ENCODE assay signal across 1 cellular context in the genomic region with DNA sequence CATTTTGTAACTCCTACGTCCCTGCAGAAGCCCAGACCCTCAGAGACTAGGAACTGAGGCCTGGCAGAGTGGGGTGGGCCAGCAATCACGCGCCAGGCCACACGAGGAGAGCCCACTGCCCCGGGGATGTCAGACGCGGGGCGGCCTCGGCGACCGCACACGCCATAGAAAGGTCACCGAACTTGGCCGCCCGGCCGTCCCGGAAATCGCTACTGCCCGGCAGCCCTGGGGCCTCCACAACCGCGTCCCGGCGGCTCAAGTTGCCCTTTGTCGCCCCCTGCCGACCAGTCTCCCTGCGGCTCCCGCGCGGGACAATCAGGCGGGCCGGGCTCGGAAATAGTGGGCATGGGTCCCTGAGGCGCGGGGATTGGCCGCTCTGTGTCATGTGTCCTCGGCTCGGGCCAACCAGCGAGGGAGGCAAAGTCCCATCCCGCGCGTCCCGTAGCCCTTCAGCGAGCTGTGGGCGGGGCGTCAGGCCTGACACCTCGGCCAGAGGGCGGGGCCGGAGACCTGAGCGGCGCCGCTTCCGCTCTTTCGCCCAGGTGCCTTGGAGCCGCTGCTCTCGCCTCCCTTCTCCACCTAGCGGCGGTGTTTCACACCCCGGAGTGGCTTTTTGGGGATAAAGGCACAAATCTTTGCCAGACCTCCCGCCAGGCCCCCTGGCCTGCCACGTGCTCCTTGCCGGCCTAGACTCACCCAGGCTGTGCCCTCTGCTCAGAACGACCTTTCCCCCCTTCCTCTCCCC.
TF ChIP-seq lines count a peak whose summit lies in the region.

No MANE protein-coding gene starts in this region.

TF ChIP-seq in K562, 482 proteins besides CTCF, POLR2A, EP300 and RAD21 (continued from another document and continues in another):
- TF ChIP-seq RBM14 (IDR thresholded peaks at IDR 0.05; ENCODE audit: borderline replicate concordance, insufficient read depth, low read depth, low read length) (no peak), ZNF717 (CRISPR knock-in tag; IDR thresholded peaks at IDR 0.05) (no peak), THRA (IDR thresholded peaks at IDR 0.05) (no peak), E2F3 (CRISPR knock-in tag; IDR thresholded peaks at IDR 0.05) (peak; percentile 64; the same call in 1 of the 2 replicates), HNRNPH1 (optimal IDR thresholded peaks at IDR 0.05; ENCODE audit: low read depth, low read length) (no peak), ZNF589 (CRISPR knock-in tag; IDR thresholded peaks at IDR 0.05; ENCODE audit: low read depth) (no peak), HDAC3 (IDR thresholded peaks at IDR 0.05; ENCODE audit: borderline replicate concordance, partially characterized antibody) (no peak), SMAD4 (CRISPR knock-in tag; conservative IDR thresholded peaks at IDR 0.05) (no peak; the same call in none of the 2 replicates), ZNF511 (CRISPR knock-in tag; IDR thresholded peaks at IDR 0.05) (no peak), SP1 (CRISPR knock-in tag; IDR thresholded peaks at IDR 0.05) (peak; percentile 95), LARP7 (IDR thresholded peaks at IDR 0.05) (no peak), ZNF778 (CRISPR knock-in tag; IDR thresholded peaks at IDR 0.05) (no peak), ZC3H8 (IDR thresholded peaks at IDR 0.05) (no peak), MEIS2 (IDR thresholded peaks at IDR 0.05; ENCODE audit: partially characterized antibody) (peak; percentile 66), GTF3C2 (IDR thresholded peaks at IDR 0.05; ENCODE audit: borderline replicate concordance, extremely low read depth, insufficient read length) (no peak), ZNF764 (CRISPR knock-in tag; IDR thresholded peaks at IDR 0.05; ENCODE audit: low read depth) (no peak), GATAD2B (IDR thresholded peaks at IDR 0.05; ENCODE audit: borderline replicate concordance) (no peak), FOXK2 (conservative IDR thresholded peaks at IDR 0.05 in 1 of 2, IDR thresholded peaks at IDR 0.05 in 1 of 2; ENCODE audit: low read depth in 2 of 2) (peak in 1 of 2 experiments; percentile 14; a peak in 1 of 4 replicates), ETV6 (IDR thresholded peaks at IDR 0.05; ENCODE audit: borderline replicate concordance in 1 of 2, low read depth in 2 of 2, low read length in 1 of 2) (0 out of 4 replicates have a peak, but pooled peaks of 1 of the 2 experiments have one; percentile 36), ETV6 (CRISPR knock-in tag; IDR thresholded peaks at IDR 0.05; ENCODE audit: borderline replicate concordance) (no peak), RAD51 (IDR thresholded peaks at IDR 0.05; ENCODE audit: borderline replicate concordance, low read depth) (peak; percentile 93), ESRRB (CRISPR knock-in tag; IDR thresholded peaks at IDR 0.05; ENCODE audit: borderline replicate concordance) (no peak), BRCA1 (IDR thresholded peaks at IDR 0.05) (no peak), BRCA1 (CRISPR knock-in tag; IDR thresholded peaks at IDR 0.05) (no peak), TCF3 (CRISPR knock-in tag; IDR thresholded peaks at IDR 0.05) (no peak; the same call in 1 of the 2 replicates), ZC3H11A (IDR thresholded peaks at IDR 0.05; ENCODE audit: low read depth, low read length) (no peak), PHTF2 (CRISPR knock-in tag; IDR thresholded peaks at IDR 0.05) (no peak), ZSCAN29 (IDR thresholded peaks at IDR 0.05) (no peak), SAFB (IDR thresholded peaks at IDR 0.05; ENCODE audit: borderline replicate concordance, low read depth, low read length) (0 out of 2 replicates have a peak, but pooled peaks have one; percentile 52), TBP (optimal IDR thresholded peaks at IDR 0.05; ENCODE audit: low read depth, low read length) (peak; percentile 48), SUPT5H (IDR thresholded peaks at IDR 0.05) (no peak; the same call in 1 of the 2 replicates), SIX5 (IDR thresholded peaks at IDR 0.05; ENCODE audit: borderline replicate concordance in 1 of 2, insufficient read depth in 1 of 2, low read depth in 1 of 2, low read length in 2 of 2) (no peak), STAT5A (IDR thresholded peaks at IDR 0.05; ENCODE audit: borderline replicate concordance, low read length) (no peak), NFE2 (IDR thresholded peaks at IDR 0.05; ENCODE audit: low read depth) (no peak), CBFA2T2 (conservative IDR thresholded peaks at IDR 0.05) (no peak; the same call in 1 of the 2 replicates), ZNF263 (CRISPR knock-in tag; IDR thresholded peaks at IDR 0.05; ENCODE audit: borderline replicate concordance) (no peak), ZFX (CRISPR knock-in tag; IDR thresholded peaks at IDR 0.05) (peak; percentile 94), ZFPM2 (CRISPR knock-in tag; IDR thresholded peaks at IDR 0.05) (no peak), SIRT6 (IDR thresholded peaks at IDR 0.05; ENCODE audit: low read depth, low read length) (no peak), ZNF699 (CRISPR knock-in tag; IDR thresholded peaks at IDR 0.05; ENCODE audit: insufficient replicate concordance) (no peak), ZNF41 (CRISPR knock-in tag; conservative IDR thresholded peaks at IDR 0.05) (no peak), VEZF1 (CRISPR knock-in tag; IDR thresholded peaks at IDR 0.05) (peak; percentile 76), FOXK1 (CRISPR knock-in tag; IDR thresholded peaks at IDR 0.05; ENCODE audit: borderline replicate concordance) (no peak), NCOA1 (IDR thresholded peaks at IDR 0.05; ENCODE audit: low read depth) (no peak), ERF (CRISPR knock-in tag; IDR thresholded peaks at IDR 0.05) (peak; percentile 43; the same call in 1 of the 2 replicates), ZNF740 (CRISPR knock-in tag; IDR thresholded peaks at IDR 0.05) (no peak), ZNF740 (tag; IDR thresholded peaks at IDR 0.05) (no peak), RCOR1 (IDR thresholded peaks at IDR 0.05; ENCODE audit: borderline replicate concordance in 1 of 2, low read depth in 2 of 2, low read length in 2 of 2) (peak in 1 of 2 experiments; percentile 87; a peak in 1 of 4 replicates), HNRNPUL1 (IDR thresholded peaks at IDR 0.05; ENCODE audit: low read length) (no peak)
- TF ChIP-seq, protein P1, sequence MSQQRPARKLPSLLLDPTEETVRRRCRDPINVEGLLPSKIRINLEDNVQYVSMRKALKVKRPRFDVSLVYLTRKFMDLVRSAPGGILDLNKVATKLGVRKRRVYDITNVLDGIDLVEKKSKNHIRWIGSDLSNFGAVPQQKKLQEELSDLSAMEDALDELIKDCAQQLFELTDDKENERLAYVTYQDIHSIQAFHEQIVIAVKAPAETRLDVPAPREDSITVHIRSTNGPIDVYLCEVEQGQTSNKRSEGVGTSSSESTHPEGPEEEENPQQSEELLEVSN (IDR thresholded peaks at IDR 0.05; ENCODE audit: borderline replicate concordance in 1 of 2, extremely low read depth in 1 of 2, insufficient read depth in 1 of 2, insufficient read length in 1 of 2, low read depth in 1 of 2, low read length in 1 of 2, poor library complexity in 1 of 2, severe bottlenecking in 1 of 2), result peak; percentile 78 to 87
- TF ChIP-seq, protein P2, sequence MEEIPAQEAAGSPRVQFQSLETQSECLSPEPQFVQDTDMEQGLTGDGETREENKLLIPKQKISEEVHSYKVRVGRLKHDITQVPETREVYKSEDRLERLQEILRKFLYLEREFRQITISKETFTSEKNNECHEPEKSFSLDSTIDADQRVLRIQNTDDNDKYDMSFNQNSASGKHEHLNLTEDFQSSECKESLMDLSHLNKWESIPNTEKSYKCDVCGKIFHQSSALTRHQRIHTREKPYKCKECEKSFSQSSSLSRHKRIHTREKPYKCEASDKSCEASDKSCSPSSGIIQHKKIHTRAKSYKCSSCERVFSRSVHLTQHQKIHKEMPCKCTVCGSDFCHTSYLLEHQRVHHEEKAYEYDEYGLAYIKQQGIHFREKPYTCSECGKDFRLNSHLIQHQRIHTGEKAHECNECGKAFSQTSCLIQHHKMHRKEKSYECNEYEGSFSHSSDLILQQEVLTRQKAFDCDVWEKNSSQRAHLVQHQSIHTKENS (CRISPR knock-in tag; IDR thresholded peaks at IDR 0.05), result no peak
- TF ChIP-seq, protein P3, sequence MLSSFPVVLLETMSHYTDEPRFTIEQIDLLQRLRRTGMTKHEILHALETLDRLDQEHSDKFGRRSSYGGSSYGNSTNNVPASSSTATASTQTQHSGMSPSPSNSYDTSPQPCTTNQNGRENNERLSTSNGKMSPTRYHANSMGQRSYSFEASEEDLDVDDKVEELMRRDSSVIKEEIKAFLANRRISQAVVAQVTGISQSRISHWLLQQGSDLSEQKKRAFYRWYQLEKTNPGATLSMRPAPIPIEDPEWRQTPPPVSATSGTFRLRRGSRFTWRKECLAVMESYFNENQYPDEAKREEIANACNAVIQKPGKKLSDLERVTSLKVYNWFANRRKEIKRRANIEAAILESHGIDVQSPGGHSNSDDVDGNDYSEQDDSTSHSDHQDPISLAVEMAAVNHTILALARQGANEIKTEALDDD (IDR thresholded peaks at IDR 0.05), result no peak
- TF ChIP-seq, protein P4, sequence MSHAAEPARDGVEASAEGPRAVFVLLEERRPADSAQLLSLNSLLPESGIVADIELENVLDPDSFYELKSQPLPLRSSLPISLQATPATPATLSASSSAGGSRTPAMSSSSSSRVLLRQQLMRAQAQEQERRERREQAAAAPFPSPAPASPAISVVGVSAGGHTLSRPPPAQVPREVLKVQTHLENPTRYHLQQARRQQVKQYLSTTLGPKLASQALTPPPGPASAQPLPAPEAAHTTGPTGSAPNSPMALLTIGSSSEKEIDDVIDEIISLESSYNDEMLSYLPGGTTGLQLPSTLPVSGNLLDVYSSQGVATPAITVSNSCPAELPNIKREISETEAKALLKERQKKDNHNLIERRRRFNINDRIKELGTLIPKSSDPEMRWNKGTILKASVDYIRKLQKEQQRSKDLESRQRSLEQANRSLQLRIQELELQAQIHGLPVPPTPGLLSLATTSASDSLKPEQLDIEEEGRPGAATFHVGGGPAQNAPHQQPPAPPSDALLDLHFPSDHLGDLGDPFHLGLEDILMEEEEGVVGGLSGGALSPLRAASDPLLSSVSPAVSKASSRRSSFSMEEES (CRISPR knock-in tag; IDR thresholded peaks at IDR 0.05), result no peak
- TF ChIP-seq, protein P5, sequence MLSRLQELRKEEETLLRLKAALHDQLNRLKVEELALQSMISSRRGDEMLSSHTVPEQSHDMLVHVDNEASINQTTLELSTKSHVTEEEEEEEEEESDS (CRISPR knock-in tag; IDR thresholded peaks at IDR 0.05), result no peak
- TF ChIP-seq, protein P6, sequence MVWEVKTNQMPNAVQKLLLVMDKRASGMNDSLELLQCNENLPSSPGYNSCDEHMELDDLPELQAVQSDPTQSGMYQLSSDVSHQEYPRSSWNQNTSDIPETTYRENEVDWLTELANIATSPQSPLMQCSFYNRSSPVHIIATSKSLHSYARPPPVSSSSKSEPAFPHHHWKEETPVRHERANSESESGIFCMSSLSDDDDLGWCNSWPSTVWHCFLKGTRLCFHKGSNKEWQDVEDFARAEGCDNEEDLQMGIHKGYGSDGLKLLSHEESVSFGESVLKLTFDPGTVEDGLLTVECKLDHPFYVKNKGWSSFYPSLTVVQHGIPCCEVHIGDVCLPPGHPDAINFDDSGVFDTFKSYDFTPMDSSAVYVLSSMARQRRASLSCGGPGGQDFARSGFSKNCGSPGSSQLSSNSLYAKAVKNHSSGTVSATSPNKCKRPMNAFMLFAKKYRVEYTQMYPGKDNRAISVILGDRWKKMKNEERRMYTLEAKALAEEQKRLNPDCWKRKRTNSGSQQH (CRISPR knock-in tag; IDR thresholded peaks at IDR 0.05), result no peak
